ENCODE assay signal across 1 cellular context in the genomic region with DNA sequence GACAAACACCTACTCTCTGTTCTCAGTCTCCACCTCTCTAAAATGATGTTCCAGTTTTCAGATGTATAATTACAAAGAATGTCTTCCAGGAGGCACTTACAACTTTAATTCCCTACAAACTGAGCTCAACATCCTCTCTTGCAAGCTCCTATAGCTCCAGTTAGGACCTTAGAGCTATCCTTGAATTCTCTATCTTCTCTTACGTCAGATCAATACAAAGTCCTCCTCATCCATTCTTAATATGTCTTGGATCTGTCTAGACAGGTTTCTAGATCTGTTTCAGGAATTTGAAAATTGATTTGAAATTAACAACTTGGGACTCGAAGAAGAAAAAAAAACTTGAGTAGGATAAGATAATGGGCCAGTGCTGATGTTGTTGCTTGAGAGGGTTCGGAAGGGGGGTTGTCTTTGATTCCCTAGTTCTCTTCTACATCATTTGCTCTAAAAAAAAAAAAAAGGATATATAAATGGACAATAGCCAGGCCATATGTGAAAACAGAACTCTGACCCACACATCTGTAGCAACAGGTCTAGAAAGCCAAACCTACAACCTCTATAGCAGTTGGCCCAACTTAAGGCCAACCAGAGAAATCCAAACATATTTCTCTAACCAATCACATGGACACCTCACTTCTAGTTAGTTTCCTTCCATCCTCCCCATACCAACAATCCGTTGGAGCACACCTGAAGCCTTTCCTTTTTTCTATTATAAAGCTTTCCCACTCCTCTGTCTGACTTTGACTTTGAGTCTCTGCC.
TF ChIP-seq lines count a peak whose summit lies in the region.

No MANE protein-coding gene starts in this region.

TF ChIP-seq in HepG2, 621 proteins besides CTCF, POLR2A, EP300 and RAD21 (continues in another document):
- TF ChIP-seq JDP2 (CRISPR knock-in tag; IDR thresholded peaks at IDR 0.05; ENCODE audit: borderline replicate concordance): no peak
- no peak for TF ChIP-seq KLF16 (CRISPR knock-in tag; IDR thresholded peaks at IDR 0.05)
- 0 out of 2 replicates have a peak, but pooled peaks have one; percentile 7 for TF ChIP-seq PPARG (CRISPR knock-in tag; conservative IDR thresholded peaks at IDR 0.05)
- TF ChIP-seq ZNF180 (CRISPR knock-in tag; IDR thresholded peaks at IDR 0.05; ENCODE audit: borderline replicate concordance, low read depth): no peak
- 0 out of 2 replicates have a peak, but pooled peaks have one; percentile 3 for TF ChIP-seq IRF2 (CRISPR knock-in tag; IDR thresholded peaks at IDR 0.05)
- no peak for TF ChIP-seq ZNF234 (CRISPR knock-in tag; conservative IDR thresholded peaks at IDR 0.05)
- TF ChIP-seq, protein P1, sequence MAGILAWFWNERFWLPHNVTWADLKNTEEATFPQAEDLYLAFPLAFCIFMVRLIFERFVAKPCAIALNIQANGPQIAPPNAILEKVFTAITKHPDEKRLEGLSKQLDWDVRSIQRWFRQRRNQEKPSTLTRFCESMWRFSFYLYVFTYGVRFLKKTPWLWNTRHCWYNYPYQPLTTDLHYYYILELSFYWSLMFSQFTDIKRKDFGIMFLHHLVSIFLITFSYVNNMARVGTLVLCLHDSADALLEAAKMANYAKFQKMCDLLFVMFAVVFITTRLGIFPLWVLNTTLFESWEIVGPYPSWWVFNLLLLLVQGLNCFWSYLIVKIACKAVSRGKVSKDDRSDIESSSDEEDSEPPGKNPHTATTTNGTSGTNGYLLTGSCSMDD (CRISPR knock-in tag; IDR thresholded peaks at IDR 0.05): no peak
- no peak for TF ChIP-seq ZFP41 (CRISPR knock-in tag; IDR thresholded peaks at IDR 0.05; ENCODE audit: borderline replicate concordance)
- 0 out of 2 replicates have a peak, but pooled peaks have one; percentile 26 for TF ChIP-seq KDM3A (CRISPR knock-in tag; IDR thresholded peaks at IDR 0.05; ENCODE audit: low read depth)
- TF ChIP-seq ZFX (CRISPR knock-in tag; IDR thresholded peaks at IDR 0.05; ENCODE audit: low read depth): peak; percentile 10; the same call in 1 of the 2 replicates
- TF ChIP-seq, protein P2, sequence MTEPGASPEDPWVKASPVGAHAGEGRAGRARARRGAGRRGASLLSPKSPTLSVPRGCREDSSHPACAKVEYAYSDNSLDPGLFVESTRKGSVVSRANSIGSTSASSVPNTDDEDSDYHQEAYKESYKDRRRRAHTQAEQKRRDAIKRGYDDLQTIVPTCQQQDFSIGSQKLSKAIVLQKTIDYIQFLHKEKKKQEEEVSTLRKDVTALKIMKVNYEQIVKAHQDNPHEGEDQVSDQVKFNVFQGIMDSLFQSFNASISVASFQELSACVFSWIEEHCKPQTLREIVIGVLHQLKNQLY (CRISPR knock-in tag; IDR thresholded peaks at IDR 0.05): no peak
- TF ChIP-seq GFI1 (CRISPR knock-in tag; IDR thresholded peaks at IDR 0.05; ENCODE audit: borderline replicate concordance): no peak
- no peak for TF ChIP-seq EEA1 (CRISPR knock-in tag; IDR thresholded peaks at IDR 0.05; ENCODE audit: borderline replicate concordance)
- TF ChIP-seq POLR2AphosphoS2 (IDR thresholded peaks at IDR 0.05; ENCODE audit: low read depth, low read length): no peak
- no peak for TF ChIP-seq ZSCAN20 (CRISPR knock-in tag; IDR thresholded peaks at IDR 0.05; ENCODE audit: borderline replicate concordance)
- TF ChIP-seq, protein P3, sequence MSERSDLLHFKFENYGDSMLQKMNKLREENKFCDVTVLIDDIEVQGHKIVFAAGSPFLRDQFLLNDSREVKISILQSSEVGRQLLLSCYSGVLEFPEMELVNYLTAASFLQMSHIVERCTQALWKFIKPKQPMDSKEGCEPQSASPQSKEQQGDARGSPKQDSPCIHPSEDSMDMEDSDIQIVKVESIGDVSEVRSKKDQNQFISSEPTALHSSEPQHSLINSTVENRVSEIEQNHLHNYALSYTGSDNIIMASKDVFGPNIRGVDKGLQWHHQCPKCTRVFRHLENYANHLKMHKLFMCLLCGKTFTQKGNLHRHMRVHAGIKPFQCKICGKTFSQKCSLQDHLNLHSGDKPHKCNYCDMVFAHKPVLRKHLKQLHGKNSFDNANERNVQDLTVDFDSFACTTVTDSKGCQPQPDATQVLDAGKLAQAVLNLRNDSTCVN (CRISPR knock-in tag; IDR thresholded peaks at IDR 0.05; ENCODE audit: borderline replicate concordance): no peak
- TF ChIP-seq, protein P4, sequence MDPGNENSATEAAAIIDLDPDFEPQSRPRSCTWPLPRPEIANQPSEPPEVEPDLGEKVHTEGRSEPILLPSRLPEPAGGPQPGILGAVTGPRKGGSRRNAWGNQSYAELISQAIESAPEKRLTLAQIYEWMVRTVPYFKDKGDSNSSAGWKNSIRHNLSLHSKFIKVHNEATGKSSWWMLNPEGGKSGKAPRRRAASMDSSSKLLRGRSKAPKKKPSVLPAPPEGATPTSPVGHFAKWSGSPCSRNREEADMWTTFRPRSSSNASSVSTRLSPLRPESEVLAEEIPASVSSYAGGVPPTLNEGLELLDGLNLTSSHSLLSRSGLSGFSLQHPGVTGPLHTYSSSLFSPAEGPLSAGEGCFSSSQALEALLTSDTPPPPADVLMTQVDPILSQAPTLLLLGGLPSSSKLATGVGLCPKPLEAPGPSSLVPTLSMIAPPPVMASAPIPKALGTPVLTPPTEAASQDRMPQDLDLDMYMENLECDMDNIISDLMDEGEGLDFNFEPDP (CRISPR knock-in tag; conservative IDR thresholded peaks at IDR 0.05): no peak
- TF ChIP-seq ARHGAP35 (CRISPR knock-in tag; IDR thresholded peaks at IDR 0.05; ENCODE audit: borderline replicate concordance): no peak
- TF ChIP-seq SSRP1 (CRISPR knock-in tag; IDR thresholded peaks at IDR 0.05): no peak
- TF ChIP-seq MTA3 (CRISPR knock-in tag; IDR thresholded peaks at IDR 0.05): no peak
- peak; percentile 27; the same call in 1 of the 2 replicates for TF ChIP-seq NFYB (CRISPR knock-in tag; IDR thresholded peaks at IDR 0.05)
- TF ChIP-seq, protein P5, sequence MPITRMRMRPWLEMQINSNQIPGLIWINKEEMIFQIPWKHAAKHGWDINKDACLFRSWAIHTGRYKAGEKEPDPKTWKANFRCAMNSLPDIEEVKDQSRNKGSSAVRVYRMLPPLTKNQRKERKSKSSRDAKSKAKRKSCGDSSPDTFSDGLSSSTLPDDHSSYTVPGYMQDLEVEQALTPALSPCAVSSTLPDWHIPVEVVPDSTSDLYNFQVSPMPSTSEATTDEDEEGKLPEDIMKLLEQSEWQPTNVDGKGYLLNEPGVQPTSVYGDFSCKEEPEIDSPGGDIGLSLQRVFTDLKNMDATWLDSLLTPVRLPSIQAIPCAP (CRISPR knock-in tag; IDR thresholded peaks at IDR 0.05; ENCODE audit: low read depth): no peak
- 0 out of 2 replicates have a peak, but pooled peaks have one; percentile 4 for TF ChIP-seq ZNF615 (CRISPR knock-in tag; IDR thresholded peaks at IDR 0.05; ENCODE audit: borderline replicate concordance)
- TF ChIP-seq KDM5A (IDR thresholded peaks at IDR 0.05; ENCODE audit: borderline replicate concordance, low read length): no peak
- no peak for TF ChIP-seq TARDBP (CRISPR knock-in tag; IDR thresholded peaks at IDR 0.05)
- TF ChIP-seq, protein P6, sequence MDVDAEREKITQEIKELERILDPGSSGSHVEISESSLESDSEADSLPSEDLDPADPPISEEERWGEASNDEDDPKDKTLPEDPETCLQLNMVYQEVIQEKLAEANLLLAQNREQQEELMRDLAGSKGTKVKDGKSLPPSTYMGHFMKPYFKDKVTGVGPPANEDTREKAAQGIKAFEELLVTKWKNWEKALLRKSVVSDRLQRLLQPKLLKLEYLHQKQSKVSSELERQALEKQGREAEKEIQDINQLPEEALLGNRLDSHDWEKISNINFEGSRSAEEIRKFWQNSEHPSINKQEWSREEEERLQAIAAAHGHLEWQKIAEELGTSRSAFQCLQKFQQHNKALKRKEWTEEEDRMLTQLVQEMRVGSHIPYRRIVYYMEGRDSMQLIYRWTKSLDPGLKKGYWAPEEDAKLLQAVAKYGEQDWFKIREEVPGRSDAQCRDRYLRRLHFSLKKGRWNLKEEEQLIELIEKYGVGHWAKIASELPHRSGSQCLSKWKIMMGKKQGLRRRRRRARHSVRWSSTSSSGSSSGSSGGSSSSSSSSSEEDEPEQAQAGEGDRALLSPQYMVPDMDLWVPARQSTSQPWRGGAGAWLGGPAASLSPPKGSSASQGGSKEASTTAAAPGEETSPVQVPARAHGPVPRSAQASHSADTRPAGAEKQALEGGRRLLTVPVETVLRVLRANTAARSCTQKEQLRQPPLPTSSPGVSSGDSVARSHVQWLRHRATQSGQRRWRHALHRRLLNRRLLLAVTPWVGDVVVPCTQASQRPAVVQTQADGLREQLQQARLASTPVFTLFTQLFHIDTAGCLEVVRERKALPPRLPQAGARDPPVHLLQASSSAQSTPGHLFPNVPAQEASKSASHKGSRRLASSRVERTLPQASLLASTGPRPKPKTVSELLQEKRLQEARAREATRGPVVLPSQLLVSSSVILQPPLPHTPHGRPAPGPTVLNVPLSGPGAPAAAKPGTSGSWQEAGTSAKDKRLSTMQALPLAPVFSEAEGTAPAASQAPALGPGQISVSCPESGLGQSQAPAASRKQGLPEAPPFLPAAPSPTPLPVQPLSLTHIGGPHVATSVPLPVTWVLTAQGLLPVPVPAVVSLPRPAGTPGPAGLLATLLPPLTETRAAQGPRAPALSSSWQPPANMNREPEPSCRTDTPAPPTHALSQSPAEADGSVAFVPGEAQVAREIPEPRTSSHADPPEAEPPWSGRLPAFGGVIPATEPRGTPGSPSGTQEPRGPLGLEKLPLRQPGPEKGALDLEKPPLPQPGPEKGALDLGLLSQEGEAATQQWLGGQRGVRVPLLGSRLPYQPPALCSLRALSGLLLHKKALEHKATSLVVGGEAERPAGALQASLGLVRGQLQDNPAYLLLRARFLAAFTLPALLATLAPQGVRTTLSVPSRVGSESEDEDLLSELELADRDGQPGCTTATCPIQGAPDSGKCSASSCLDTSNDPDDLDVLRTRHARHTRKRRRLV (CRISPR knock-in tag; IDR thresholded peaks at IDR 0.05): 0 out of 2 replicates have a peak, but pooled peaks have one; percentile 2
- TF ChIP-seq, protein P7, sequence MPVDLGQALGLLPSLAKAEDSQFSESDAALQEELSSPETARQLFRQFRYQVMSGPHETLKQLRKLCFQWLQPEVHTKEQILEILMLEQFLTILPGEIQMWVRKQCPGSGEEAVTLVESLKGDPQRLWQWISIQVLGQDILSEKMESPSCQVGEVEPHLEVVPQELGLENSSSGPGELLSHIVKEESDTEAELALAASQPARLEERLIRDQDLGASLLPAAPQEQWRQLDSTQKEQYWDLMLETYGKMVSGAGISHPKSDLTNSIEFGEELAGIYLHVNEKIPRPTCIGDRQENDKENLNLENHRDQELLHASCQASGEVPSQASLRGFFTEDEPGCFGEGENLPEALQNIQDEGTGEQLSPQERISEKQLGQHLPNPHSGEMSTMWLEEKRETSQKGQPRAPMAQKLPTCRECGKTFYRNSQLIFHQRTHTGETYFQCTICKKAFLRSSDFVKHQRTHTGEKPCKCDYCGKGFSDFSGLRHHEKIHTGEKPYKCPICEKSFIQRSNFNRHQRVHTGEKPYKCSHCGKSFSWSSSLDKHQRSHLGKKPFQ (CRISPR knock-in tag; IDR thresholded peaks at IDR 0.05; ENCODE audit: insufficient replicate concordance): peak; percentile 23
- no peak for TF ChIP-seq ZNF556 (CRISPR knock-in tag; IDR thresholded peaks at IDR 0.05; ENCODE audit: borderline replicate concordance)
- TF ChIP-seq JUNB (CRISPR knock-in tag; IDR thresholded peaks at IDR 0.05; ENCODE audit: borderline replicate concordance): no peak
- TF ChIP-seq ATF1 (CRISPR knock-in tag; IDR thresholded peaks at IDR 0.05): 0 out of 2 replicates have a peak, but pooled peaks have one; percentile 26
- no peak for TF ChIP-seq NFE2 (CRISPR knock-in tag; IDR thresholded peaks at IDR 0.05)
- no peak for TF ChIP-seq KMT2B (CRISPR knock-in tag; IDR thresholded peaks at IDR 0.05)
- TF ChIP-seq, protein P8, sequence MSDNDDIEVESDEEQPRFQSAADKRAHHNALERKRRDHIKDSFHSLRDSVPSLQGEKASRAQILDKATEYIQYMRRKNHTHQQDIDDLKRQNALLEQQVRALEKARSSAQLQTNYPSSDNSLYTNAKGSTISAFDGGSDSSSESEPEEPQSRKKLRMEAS (IDR thresholded peaks at IDR 0.05): 0 out of 2 replicates have a peak, but pooled peaks have one; percentile 28
- TF ChIP-seq HOXA3 (CRISPR knock-in tag; IDR thresholded peaks at IDR 0.05): no peak
- TF ChIP-seq ZNF607 (CRISPR knock-in tag; IDR thresholded peaks at IDR 0.05; ENCODE audit: borderline replicate concordance): 0 out of 2 replicates have a peak, but pooled peaks have one; percentile 12
- TF ChIP-seq ZNF879 (CRISPR knock-in tag; IDR thresholded peaks at IDR 0.05): no peak
- no peak for TF ChIP-seq ZNF782 (CRISPR knock-in tag; IDR thresholded peaks at IDR 0.05; ENCODE audit: borderline replicate concordance)
- 0 out of 2 replicates have a peak, but pooled peaks have one; percentile 20 for TF ChIP-seq ZNF569 (CRISPR knock-in tag; IDR thresholded peaks at IDR 0.05; ENCODE audit: borderline replicate concordance)
- no peak for TF ChIP-seq ARNT2 (CRISPR knock-in tag; IDR thresholded peaks at IDR 0.05; ENCODE audit: low read depth)
- no peak for TF ChIP-seq ZKSCAN5 (CRISPR knock-in tag; IDR thresholded peaks at IDR 0.05)
- no peak for TF ChIP-seq MXD4 (CRISPR knock-in tag; IDR thresholded peaks at IDR 0.05)
- TF ChIP-seq ZFP36L1 (CRISPR knock-in tag; IDR thresholded peaks at IDR 0.05): no peak
- TF ChIP-seq, protein P9, sequence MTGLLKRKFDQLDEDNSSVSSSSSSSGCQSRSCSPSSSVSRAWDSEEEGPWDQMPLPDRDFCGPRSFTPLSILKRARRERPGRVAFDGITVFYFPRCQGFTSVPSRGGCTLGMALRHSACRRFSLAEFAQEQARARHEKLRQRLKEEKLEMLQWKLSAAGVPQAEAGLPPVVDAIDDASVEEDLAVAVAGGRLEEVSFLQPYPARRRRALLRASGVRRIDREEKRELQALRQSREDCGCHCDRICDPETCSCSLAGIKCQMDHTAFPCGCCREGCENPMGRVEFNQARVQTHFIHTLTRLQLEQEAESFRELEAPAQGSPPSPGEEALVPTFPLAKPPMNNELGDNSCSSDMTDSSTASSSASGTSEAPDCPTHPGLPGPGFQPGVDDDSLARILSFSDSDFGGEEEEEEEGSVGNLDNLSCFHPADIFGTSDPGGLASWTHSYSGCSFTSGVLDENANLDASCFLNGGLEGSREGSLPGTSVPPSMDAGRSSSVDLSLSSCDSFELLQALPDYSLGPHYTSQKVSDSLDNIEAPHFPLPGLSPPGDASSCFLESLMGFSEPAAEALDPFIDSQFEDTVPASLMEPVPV (CRISPR knock-in tag; IDR thresholded peaks at IDR 0.05): no peak
- TF ChIP-seq ASH2L (IDR thresholded peaks at IDR 0.05; ENCODE audit: insufficient read length, low read depth, low read length): peak; percentile 23
- TF ChIP-seq, protein P10, sequence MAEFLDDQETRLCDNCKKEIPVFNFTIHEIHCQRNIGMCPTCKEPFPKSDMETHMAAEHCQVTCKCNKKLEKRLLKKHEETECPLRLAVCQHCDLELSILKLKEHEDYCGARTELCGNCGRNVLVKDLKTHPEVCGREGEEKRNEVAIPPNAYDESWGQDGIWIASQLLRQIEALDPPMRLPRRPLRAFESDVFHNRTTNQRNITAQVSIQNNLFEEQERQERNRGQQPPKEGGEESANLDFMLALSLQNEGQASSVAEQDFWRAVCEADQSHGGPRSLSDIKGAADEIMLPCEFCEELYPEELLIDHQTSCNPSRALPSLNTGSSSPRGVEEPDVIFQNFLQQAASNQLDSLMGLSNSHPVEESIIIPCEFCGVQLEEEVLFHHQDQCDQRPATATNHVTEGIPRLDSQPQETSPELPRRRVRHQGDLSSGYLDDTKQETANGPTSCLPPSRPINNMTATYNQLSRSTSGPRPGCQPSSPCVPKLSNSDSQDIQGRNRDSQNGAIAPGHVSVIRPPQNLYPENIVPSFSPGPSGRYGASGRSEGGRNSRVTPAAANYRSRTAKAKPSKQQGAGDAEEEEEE (CRISPR knock-in tag; IDR thresholded peaks at IDR 0.05; ENCODE audit: borderline replicate concordance): peak; percentile 26; the same call in 1 of the 2 replicates
- TF ChIP-seq MAF1 (CRISPR knock-in tag; IDR thresholded peaks at IDR 0.05; ENCODE audit: borderline replicate concordance): no peak
- TF ChIP-seq ZNF383 (CRISPR knock-in tag; IDR thresholded peaks at IDR 0.05; ENCODE audit: borderline replicate concordance): no peak
- TF ChIP-seq ZNF557 (CRISPR knock-in tag; IDR thresholded peaks at IDR 0.05): no peak
- no peak for TF ChIP-seq SMARCE1 (IDR thresholded peaks at IDR 0.05; ENCODE audit: borderline replicate concordance)
